ENCODE assay signal across 8 cellular contexts in the genomic region with DNA sequence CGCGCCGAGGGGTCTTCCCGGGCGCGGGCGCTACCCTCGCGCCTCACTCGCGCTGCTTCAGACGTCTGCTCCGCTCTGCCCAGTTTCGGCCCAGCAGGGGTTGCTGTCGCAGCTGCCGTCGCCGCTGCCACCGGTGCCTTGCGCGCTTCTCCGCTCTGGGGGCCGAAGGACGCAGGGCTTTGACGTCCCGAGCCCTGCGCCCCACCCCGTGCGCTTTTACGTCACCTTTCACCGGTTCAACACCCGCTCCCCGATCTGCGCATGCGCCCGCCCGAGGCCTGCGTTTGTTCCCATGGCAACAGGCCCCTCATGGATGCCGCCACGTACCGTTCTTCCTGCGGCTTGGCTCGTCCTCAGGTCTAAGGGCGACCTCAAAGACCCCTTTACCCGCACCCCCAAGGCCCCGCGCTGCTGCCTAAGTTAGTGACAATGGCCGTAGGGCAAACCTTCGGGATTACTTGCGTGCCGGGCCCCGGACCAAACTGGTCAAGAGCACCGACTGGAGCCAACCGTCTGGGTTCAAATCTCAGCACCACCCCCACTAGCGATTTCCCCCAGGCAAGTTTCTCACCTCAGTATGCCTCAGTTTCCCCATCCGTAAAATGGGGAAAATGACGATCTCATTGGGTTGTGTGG. TPM values are rescaled to one million over a fixed set of nuclear protein-coding genes. Genes with fewer than 3 reads are reported as not detected.
DNase-seq lines count a peak whose midpoint lies in the region; ATAC-seq, FAIRE-seq and TF ChIP-seq lines count a peak whose summit lies in the region.

No MANE protein-coding gene starts in this region.

- no peak for FAIRE-seq in GM12892 (lab: Jason Lieb, UNC)

- peak overlapping the region in 3 of 4 donors; percentile 35 to 77 (median 45) for H3K4me3 ChIP-seq in adrenal gland
- H3K4me3 ChIP-seq in upper lobe of right lung: peak overlapping the region; percentile 87

- DNase-seq in GM12892 (ENCODE audit: insufficient read length) (peak; percentile 99), NCI-H1436 (lab: John Stamatoyannopoulos, UW) (peak; percentile 96), SW480 (ENCODE audit: low spot score) (peak; percentile 93), adrenal gland (peak; percentile 98 to 100 (median 99)), left cardiac atrium (peak; percentile 100), posterior vena cava (ENCODE audit: low spot score) (peak; percentile 100), upper lobe of right lung (peak; percentile 100)

- H3K27ac ChIP-seq in adrenal gland (peak overlapping the region; percentile 89 to 99 (median 96)), upper lobe of right lung (peak overlapping the region; percentile 98)

- WGBS in adrenal gland, 4 donors: 0 to 3% (median 1%) methylated on average over 13 to 57 of the region's 57 CpGs

- TF ChIP-seq CTCF in adrenal gland (IDR thresholded peaks at IDR 0.05): no peak
- TF ChIP-seq CTCF in upper lobe of right lung (IDR thresholded peaks at IDR 0.05): no peak

- H3K27me3 ChIP-seq in adrenal gland (no peaks in the 10 kb centered on the region), upper lobe of right lung (no peaks in the 10 kb centered on the region)

- H3K4me1 ChIP-seq in adrenal gland (replicated peaks in 1 of 2) (peaks cover 26 to 37% of the 10 kb centered on the region in 2 donors), upper lobe of right lung (peaks cover 32% of the 10 kb centered on the region)

- TF ChIP-seq POLR2A in GM12892 (IDR thresholded peaks at IDR 0.05; ENCODE audit: low read depth, low read length) (peak; percentile 58; the same call in 1 of the 2 replicates), adrenal gland (IDR thresholded peaks at IDR 0.05) (peak; percentile 44 to 82)

- no peaks in the 10 kb centered on the region for H3K9me3 ChIP-seq in adrenal gland (replicated peaks in 1 of 3)
- no peaks in the 10 kb centered on the region for H3K9me3 ChIP-seq in upper lobe of right lung

- ATAC-seq in HG02840 (IDR thresholded peaks at IDR 0.05; ENCODE audit: low FRiP score, unreplicated experiment) (peak; percentile 40), left cardiac atrium (peak; percentile 57 to 66), upper lobe of right lung (peak; percentile 60)

- H3K36me3 ChIP-seq in adrenal gland (replicated peaks in 1 of 2): no peaks in the 10 kb centered on the region
- H3K36me3 ChIP-seq in upper lobe of right lung: peaks cover 7% of the 10 kb centered on the region

- intact Hi-C loops in adrenal gland (cut with DNase I) (loop anchor here in 1 of 2 donors (5.0 kb wide), 1 partner anchor 101 kb away; no protein-coding TSS in a partner anchor), left cardiac atrium (cut with DNase I) (loop anchor here (5.0 to 10.0 kb wide), 3 partner anchors 54 to 114 kb away; a partner anchor contains a TSS), posterior vena cava (cut with DNase I) (loop anchor here in 1 of 2 donors (10.0 kb wide), 1 partner anchor 104 kb away; a partner anchor contains a TSS), upper lobe of right lung (cut with DNase I) (loop anchor here (10.0 kb wide), 1 partner anchor 104 kb away; a partner anchor contains a TSS)

RNA-seq across cellular contexts. Expression of a gene that starts 0.6 kb away (rescaled TPM):
- 37.0 TPM for polyA plus RNA-seq in GM12892 (2012; ENCODE audit: missing spikeins)
- total RNA-seq in adrenal gland (100 to 1,000 TPM in 1 of 8 donors, 10 to 100 TPM in 7; 34.0 to 218 (median 56.3) TPM), left cardiac atrium (10 to 100 TPM; 44.8 to 60.9 TPM), posterior vena cava (10 to 100 TPM; 39.7 to 40.0 TPM), upper lobe of right lung (84.2 TPM)
- 100 to 1,000 TPM in 1 of 3 donors, 10 to 100 TPM in 2; 55.4 to 110 (median 85.6) TPM for polyA plus RNA-seq in adrenal gland

RNA-seq across cellular contexts. Expression of a gene that starts 3.4 kb away (rescaled TPM):
- 12.0 TPM for polyA plus RNA-seq in GM12892 (2012; ENCODE audit: missing spikeins)
- total RNA-seq in adrenal gland (100 to 1,000 TPM in 1 of 8 donors, 10 to 100 TPM in 7; 24.8 to 146 (median 53.3) TPM), left cardiac atrium (10 to 100 TPM; 27.7 to 34.7 TPM), posterior vena cava (10 to 100 TPM; 31.5 to 42.7 TPM), upper lobe of right lung (38.2 TPM)
- 10 to 100 TPM; 42.6 to 70.9 (median 62.1) TPM for polyA plus RNA-seq in adrenal gland

RNA-seq across cellular contexts. Expression of a gene that starts 14.6 kb away (rescaled TPM):
- polyA plus RNA-seq in GM12892 (2012; ENCODE audit: missing spikeins): not detected
- total RNA-seq in adrenal gland: not detected
- polyA plus RNA-seq in adrenal gland: not detected
- not detected for total RNA-seq in left cardiac atrium
- total RNA-seq in posterior vena cava: not detected
- not detected for total RNA-seq in upper lobe of right lung

RNA-seq across cellular contexts. Expression of a gene that starts 25.8 kb away (rescaled TPM):
- polyA plus RNA-seq in GM12892 (2012; ENCODE audit: missing spikeins): 96.4 TPM
- total RNA-seq in adrenal gland (100 to 1,000 TPM in 2 of 8 donors, 10 to 100 TPM in 6; 62.0 to 114 (median 83.9) TPM), left cardiac atrium (10 to 100 TPM; 50.5 to 51.2 TPM), posterior vena cava (10 to 100 TPM; 44.4 to 50.5 TPM), upper lobe of right lung (87.0 TPM)
- polyA plus RNA-seq in adrenal gland: 100 to 1,000 TPM in 2 of 3 donors, 10 to 100 TPM in 1; 35.3 to 152 (median 119) TPM

RNA-seq across cellular contexts. Expression of a gene that starts 39.6 kb away (rescaled TPM):
- polyA plus RNA-seq in GM12892 (2012; ENCODE audit: missing spikeins): 28.4 TPM
- 100 to 1,000 TPM in 3 of 8 donors, 10 to 100 TPM in 5; 73.6 to 257 (median 98.0) TPM for total RNA-seq in adrenal gland
- polyA plus RNA-seq in adrenal gland: 100 to 1,000 TPM in 2 of 3 donors, 10 to 100 TPM in 1; 15.5 to 103 (median 102) TPM
- total RNA-seq in left cardiac atrium: 10 to 100 TPM; 50.5 to 58.1 TPM
- 10 to 100 TPM; 31.0 to 35.9 TPM for total RNA-seq in posterior vena cava
- total RNA-seq in upper lobe of right lung: 46.9 TPM

Comparison
In these comparisons a context has a peak if more than half of its experiments do, and no peak if none do; other contexts are left out.
1. Peak in every context shown above with its lines: DNase-seq, ATAC-seq, H3K4me3 ChIP-seq and H3K27ac ChIP-seq.